18 cellular contexts compared by ENCODE assay signal in genomic region chr22:28902490-28902889, GRCh38.
"Had no signal": no experiment of that assay in that cellular context is flagged by ENCODE, and none has a peak within 500 bp of the region (broad histone marks: within the 10 kb centered on the region; RNA-seq: fewer than 3 reads in every experiment).

No MANE protein-coding gene starts in this region.

- DNase-seq: caudate nucleus; dermis blood vessel endothelial cell; esophagus squamous epithelium; glutamatergic neuron; kidney; mammary epithelial cell; midbrain; occipital lobe; stimulated activated CD4-positive, alpha-beta T cell treated with anti-CD3 and anti-CD28 coated beads, Interleukin-12 subunit alpha, Interleukin-12 subunit beta, amount 100 ng/mL, for 4 hours; stimulated activated naive CD4-positive, alpha-beta T cell; upper lobe of right lung had no signal

- FAIRE-seq: kidney, small intestine had no signal

- H2AFZ ChIP-seq: parathyroid adenoma had no signal

- H3K4me1 ChIP-seq: colonic mucosa, parathyroid adenoma had no signal

- H3K27ac ChIP-seq: colonic mucosa, parathyroid adenoma, upper lobe of right lung had no signal

- H3K9ac ChIP-seq: parathyroid adenoma had no signal

- H3K4me3 ChIP-seq: colonic mucosa, esophagus squamous epithelium, gastroesophageal sphincter, suprapubic skin, tibial artery, upper lobe of right lung had no signal

- H3K9me3 ChIP-seq: colonic mucosa, esophagus squamous epithelium, gastroesophageal sphincter, suprapubic skin, tibial artery, upper lobe of right lung had no signal

- ATAC-seq: natural killer cell treated with Interleukin-12 subunit alpha and Interleukin-12 subunit beta and Interleukin-15 and Interleukin-18, amount 100 ng/mL, for 72 hours had no signal

- H3K27me3 ChIP-seq: colonic mucosa, esophagus squamous epithelium, gastroesophageal sphincter, suprapubic skin, tibial artery, upper lobe of right lung had no signal

- H3K79me2 ChIP-seq: parathyroid adenoma had no signal

- H3K36me3 ChIP-seq: colonic mucosa, esophagus squamous epithelium, gastroesophageal sphincter, suprapubic skin, tibial artery, upper lobe of right lung had no signal
